18 cellular contexts compared by ENCODE assay signal in genomic region chr16:88013091-88013609, GRCh38.
A peak's percentile ranks its signal among the peaks of the same experiment; 100 is the strongest.
DNase-seq lines count a peak whose midpoint lies in the region; ATAC-seq and TF ChIP-seq lines count a peak whose summit lies in the region.
"Had no signal": no experiment of that assay in that cellular context is flagged by ENCODE, and none has a peak within 500 bp of the region (broad histone marks: within the 10 kb centered on the region; RNA-seq: fewer than 3 reads in every experiment).

No MANE protein-coding gene starts in this region.

- no peaks in the 10 kb centered on the region for H3K27me3 ChIP-seq in CD8-positive, alpha-beta T cell (ENCODE audit: insufficient read depth, low read length)

- H3K27ac ChIP-seq in CD8-positive, alpha-beta T cell (ENCODE audit: low read depth, low read length), result no peak overlapping the region
- no peak overlapping the region for H3K27ac ChIP-seq in substantia nigra (ENCODE audit: low read depth, low read length, poor library complexity, severe bottlenecking)

- intact Hi-C loops in CD8-positive, alpha-beta T cell (cut with DNase I, micrococcal nuclease), result no loop called here

- H3K27me3 Mint-ChIP-seq in CD8-positive, alpha-beta T cell (ENCODE audit: low read depth), result no peaks in the 10 kb centered on the region
- H3K27me3 Mint-ChIP-seq in natural killer cell treated with Interleukin-12 subunit alpha and Interleukin-12 subunit beta and Interleukin-15 and Interleukin-18, amount 100 ng/mL, for 72 hours, result no peaks in the 10 kb centered on the region
- H3K27me3 Mint-ChIP-seq: B cell had no signal

- no peak for DNase-seq in CD8-positive, alpha-beta T cell
- DNase-seq in NCI-H460 (ENCODE audit: extremely low read depth, low read depth) (peak; percentile 13), fibroblast of mammary gland (ENCODE audit: low read depth) (peak; percentile 1), substantia nigra (lab: John Stamatoyannopoulos, UW) (no peak), RPMI8226 (no peak)
- DNase-seq in natural killer cell treated with Interleukin-12 subunit alpha and Interleukin-12 subunit beta and Interleukin-15 and Interleukin-18, amount 100 ng/mL, for 72 hours (ENCODE audit: low spot score), result no peak
- DNase-seq: activated CD4-positive, alpha-beta T cell treated with anti-CD3 and anti-CD28 coated beads, Interleukin-2, amount 50 U/mL, for 1 hour; activated gamma-delta T cell treated with Interleukin-2 at 50 U/mL for 16 hours; central memory CD4-positive, alpha-beta T cell; HCEC 1CT; NCI-H1092; NCI-H226; stimulated activated naive CD4-positive, alpha-beta T cell treated with Interleukin-2 at 50 U/mL for 16 hours; T-helper 1 cell had no signal

- TF ChIP-seq CTCF in CD8-positive, alpha-beta T cell (IDR thresholded peaks at IDR 0.05), result no peak
- no peak for TF ChIP-seq CTCF in fibroblast of mammary gland (conservative IDR thresholded peaks at IDR 0.05; ENCODE audit: control insufficient read depth, insufficient read depth, low read depth, low read length)

- no peaks in the 10 kb centered on the region for H3K4me1 ChIP-seq in CD8-positive, alpha-beta T cell (ENCODE audit: insufficient read depth, low read length)

- no peak overlapping the region for H3K4me3 Mint-ChIP-seq in CD8-positive, alpha-beta T cell
- H3K4me3 Mint-ChIP-seq in natural killer cell treated with Interleukin-12 subunit alpha and Interleukin-12 subunit beta and Interleukin-15 and Interleukin-18, amount 100 ng/mL, for 72 hours, result no peak overlapping the region
- H3K4me3 Mint-ChIP-seq: B cell, mesothelial cell of epicardium had no signal

- H3K9me3 ChIP-seq in CD8-positive, alpha-beta T cell (ENCODE audit: low read length), result no peaks in the 10 kb centered on the region

- H3K27ac Mint-ChIP-seq in CD8-positive, alpha-beta T cell, result no peak overlapping the region
- peak overlapping the region; percentile 7 to 27 for H3K27ac Mint-ChIP-seq in natural killer cell treated with Interleukin-12 subunit alpha and Interleukin-12 subunit beta and Interleukin-15 and Interleukin-18, amount 100 ng/mL, for 72 hours
- H3K27ac Mint-ChIP-seq: mesothelial cell of epicardium had no signal

- no peaks in the 10 kb centered on the region for H3K9me3 Mint-ChIP-seq in CD8-positive, alpha-beta T cell
- no peaks in the 10 kb centered on the region for H3K9me3 Mint-ChIP-seq in natural killer cell treated with Interleukin-12 subunit alpha and Interleukin-12 subunit beta and Interleukin-15 and Interleukin-18, amount 100 ng/mL, for 72 hours
- H3K9me3 Mint-ChIP-seq: mesothelial cell of epicardium had no signal

- peaks cover 83% of the 10 kb centered on the region for H3K36me3 Mint-ChIP-seq in CD8-positive, alpha-beta T cell
- H3K36me3 Mint-ChIP-seq in natural killer cell treated with Interleukin-12 subunit alpha and Interleukin-12 subunit beta and Interleukin-15 and Interleukin-18, amount 100 ng/mL, for 72 hours, result no peaks in the 10 kb centered on the region

- POLR2A ChIA-PET in CD8-positive, alpha-beta T cell (lab: Charles Lee), result no interaction called here

- H3K4me3 ChIP-seq in CD8-positive, alpha-beta T cell (ENCODE audit: low read depth, low read length), result no peak overlapping the region
- H3K4me3 ChIP-seq in fibroblast of mammary gland (ENCODE audit: control insufficient read depth, low read depth, low read length), result no peak overlapping the region

- H3K36me3 ChIP-seq in CD8-positive, alpha-beta T cell (ENCODE audit: insufficient read depth, low read length), result peaks cover 19% of the 10 kb centered on the region

- peak; percentile 48 for ATAC-seq in CD8-positive, alpha-beta T cell
- peak in 1 of 2 donors; percentile 59 for ATAC-seq in natural killer cell treated with Interleukin-12 subunit alpha and Interleukin-12 subunit beta and Interleukin-15 and Interleukin-18, amount 100 ng/mL, for 72 hours
- ATAC-seq in GM18511 (IDR thresholded peaks at IDR 0.05; ENCODE audit: unreplicated experiment), result no peak
- no peak for ATAC-seq in GM18867 (IDR thresholded peaks at IDR 0.05; ENCODE audit: unreplicated experiment)

- no peaks in the 10 kb centered on the region for H3K4me1 Mint-ChIP-seq in CD8-positive, alpha-beta T cell (ENCODE audit: low read depth)
- peaks cover 0 to 18% of the 10 kb centered on the region in 2 donors for H3K4me1 Mint-ChIP-seq in natural killer cell treated with Interleukin-12 subunit alpha and Interleukin-12 subunit beta and Interleukin-15 and Interleukin-18, amount 100 ng/mL, for 72 hours (ENCODE audit: low read depth in 2 of 2)

- CTCF ChIA-PET in CD8-positive, alpha-beta T cell (lab: Charles Lee), result no interaction called here

Comparison
In these comparisons a context has a peak if more than half of its experiments do, and no peak if none do; other contexts are left out.
1. DNase-seq: peak in NCI-H460 (single experiment) and fibroblast of mammary gland (single experiment); none in CD8-positive, alpha-beta T cell (0 of 7), natural killer cell treated with Interleukin-12 subunit alpha and Interleukin-12 subunit beta and Interleukin-15 and Interleukin-18, amount 100 ng/mL, for 72 hours (single experiment), substantia nigra (0 of 49) and RPMI8226 (single experiment).